ENCODE assay signal across 9 cellular contexts in genomic region chr3:168093229-168093628, GRCh38. TPM values are rescaled to one million over a fixed set of nuclear protein-coding genes. Genes with fewer than 3 reads are reported as not detected.
DNase-seq lines count a peak whose midpoint lies in the region; ATAC-seq and TF ChIP-seq lines count a peak whose summit lies in the region.
"Had no signal": no experiment of that assay in that cellular context is flagged by ENCODE, and none has a peak within 500 bp of the region (broad histone marks: within the 10 kb centered on the region; RNA-seq: fewer than 3 reads in every experiment).

No MANE protein-coding gene starts in this region.

- H3K9me3 ChIP-seq in gastrocnemius medialis = no peaks in the 10 kb centered on the region

- no peak for DNase-seq in GM12865 (ENCODE audit: low read depth)
- DNase-seq in RPMI7951 (ENCODE audit: low read depth) = peak; percentile 1
- DNase-seq in fibroblast of pulmonary artery (ENCODE audit: low read depth) = no peak
- no peak for DNase-seq in gastrocnemius medialis
- no peak for DNase-seq in MV-4-11 (lab: John Stamatoyannopoulos, UW)
- DNase-seq in activated T-cell treated with anti-CD3 and anti-CD28 coated beads for 4 hours = no peak
- no peak for DNase-seq in activated CD8-positive, alpha-beta memory T cell treated with anti-CD3 and anti-CD28 coated beads, Interleukin-2, amount 50 U/mL, for 48 hours
- DNase-seq in epidermal melanocyte (ENCODE audit: insufficient read length, low spot score) = no peak

- TF ChIP-seq CTCF in GM12865 (IDR thresholded peaks at IDR 0.05; ENCODE audit: insufficient read depth, low read depth, low read length, missing control alignments) (no peak), fibroblast of pulmonary artery (IDR thresholded peaks at IDR 0.05; ENCODE audit: low read length, missing control alignments) (no peak), gastrocnemius medialis (IDR thresholded peaks at IDR 0.05 in 4 of 5, conservative IDR thresholded peaks at IDR 0.05 in 1 of 5) (no peak)

- no peak for ATAC-seq in gastrocnemius medialis

- H3K27ac ChIP-seq in gastrocnemius medialis = peak overlapping the region; percentile 35 to 96 (median 92)

- no peaks in the 10 kb centered on the region for H3K36me3 ChIP-seq in gastrocnemius medialis

- intact Hi-C loops in gastrocnemius medialis (cut with DNase I; ENCODE audit: low total_unique reads) = no loop called here

- in situ Hi-C loops in gastrocnemius medialis (cut with MboI; ENCODE audit: low sequenced_read_pairs in 4 of 4) = loop anchor here in 2 of 4 donors (5.0 to 10.0 kb wide), 2 partner anchors 41 to 48 kb away; no protein-coding TSS in a partner anchor

- peak overlapping the region; percentile 71 for H3K4me3 ChIP-seq in GM12865 (ENCODE audit: low read depth, low read length)
- peak overlapping the region; percentile 82 for H3K4me3 ChIP-seq in fibroblast of pulmonary artery (replicated peaks; ENCODE audit: low read depth, low read length)
- peak overlapping the region; percentile 73 to 92 (median 88) for H3K4me3 ChIP-seq in gastrocnemius medialis
- H3K4me3 ChIP-seq: lung had no signal

- no peaks in the 10 kb centered on the region for H3K27me3 ChIP-seq in gastrocnemius medialis

- peaks cover 59 to 65% of the 10 kb centered on the region in 2 donors for H3K4me1 ChIP-seq in gastrocnemius medialis

- TF ChIP-seq POLR2A in gastrocnemius medialis (IDR thresholded peaks at IDR 0.05) = no peak

RNA-seq across cellular contexts. Expression of gene GOLIM4, which starts 2.5 kb away (rescaled TPM):
- total RNA-seq in RPMI7951 (2014; rRNA removed; shearing (Covaris generic)) = 57.0 and 63.3 TPM in 2 replicates
- total RNA-seq in gastrocnemius medialis = 10 to 100 TPM; 13.0 to 20.8 (median 17.8) TPM
